8 cellular contexts compared by ENCODE assay signal in genomic region chr9:132768932-132769894, GRCh38.
DNase-seq lines count a peak whose midpoint lies in the region; ATAC-seq and TF ChIP-seq lines count a peak whose summit lies in the region.

No MANE protein-coding gene starts in this region.

- peak overlapping the region; percentile 98 for H3K27ac Mint-ChIP-seq in activated CD8-positive, alpha-beta T cell treated with anti-CD3 and anti-CD28 coated beads, Interleukin-2, amount 10 ng/mL, durations not matched to agents 7 days and 5 days
- peak overlapping the region; percentile 79 for H3K27ac Mint-ChIP-seq in endodermal cell

- peak overlapping the region; percentile 98 for H3K4me3 Mint-ChIP-seq in activated CD8-positive, alpha-beta T cell treated with anti-CD3 and anti-CD28 coated beads, Interleukin-2, amount 10 ng/mL, durations not matched to agents 7 days and 5 days
- peak overlapping the region; percentile 79 for H3K4me3 Mint-ChIP-seq in endodermal cell

- DNase-seq in NCI-H524 (lab: John Stamatoyannopoulos, UW), result peak; percentile 60 to 73
- DNase-seq in activated CD8-positive, alpha-beta T cell treated with anti-CD3 and anti-CD28 coated beads, Interleukin-2, amount 10 ng/mL, durations not matched to agents 7 days and 5 days, result peak; percentile 81
- peak; percentile 91 for DNase-seq in endodermal cell
- peak; percentile 2 for DNase-seq in midbrain (lab: John Stamatoyannopoulos, UW)
- DNase-seq in stimulated activated CD8-positive, alpha-beta memory T cell treated with anti-CD3 and anti-CD28 coated beads, Interleukin-4, amount 100 ng/mL, for 48 hours, result peak; percentile 74
- DNase-seq in cortex of kidney (lab: John Stamatoyannopoulos, UW), result no peak

- peaks cover 28% of the 10 kb centered on the region for H3K27me3 ChIP-seq in endodermal cell (ENCODE audit: control insufficient read depth, insufficient read depth, low read length, poor library complexity, severe bottlenecking)

- no peak overlapping the region for H3K27ac ChIP-seq in endodermal cell (ENCODE audit: low read depth, low read length)

- peaks cover 15% of the 10 kb centered on the region for H3K36me3 Mint-ChIP-seq in activated CD8-positive, alpha-beta T cell treated with anti-CD3 and anti-CD28 coated beads, Interleukin-2, amount 10 ng/mL, durations not matched to agents 7 days and 5 days (ENCODE audit: low read depth)
- H3K36me3 Mint-ChIP-seq in endodermal cell (ENCODE audit: low read depth), result peaks cover 4% of the 10 kb centered on the region

- no peaks in the 10 kb centered on the region for H3K36me3 ChIP-seq in endodermal cell (ENCODE audit: control insufficient read depth, insufficient read depth, low read length)

- POLR2A ChIA-PET in activated CD8-positive, alpha-beta T cell treated with anti-CD3 and anti-CD28 coated beads, Interleukin-2, amount 10 ng/mL, durations not matched to agents 7 days and 5 days (lab: Charles Lee), result interaction anchor here (0.6 to 2.6 kb wide), 11 partner anchors 8 to 283 kb away, joined by 3 to 16 read pairs (median 4); partner anchors contain the start of genes DDX31, GTF3C4 and TSC1

- H3K9me3 Mint-ChIP-seq in activated CD8-positive, alpha-beta T cell treated with anti-CD3 and anti-CD28 coated beads, Interleukin-2, amount 10 ng/mL, durations not matched to agents 7 days and 5 days (ENCODE audit: insufficient read depth), result no peaks in the 10 kb centered on the region
- peaks cover 26% of the 10 kb centered on the region for H3K9me3 Mint-ChIP-seq in endodermal cell

- H3K4me1 Mint-ChIP-seq in activated CD8-positive, alpha-beta T cell treated with anti-CD3 and anti-CD28 coated beads, Interleukin-2, amount 10 ng/mL, durations not matched to agents 7 days and 5 days (ENCODE audit: low read depth), result peaks cover 22% of the 10 kb centered on the region
- H3K4me1 Mint-ChIP-seq in endodermal cell, result peaks cover 8% of the 10 kb centered on the region

- H3K9me3 ChIP-seq in endodermal cell (ENCODE audit: control insufficient read depth, low read length), result no peaks in the 10 kb centered on the region

- TF ChIP-seq CTCF in GM12874 (IDR thresholded peaks at IDR 0.05; ENCODE audit: insufficient read depth, low read depth, low read length) (peak; percentile 59; the same call in 1 of the 2 replicates), endodermal cell (conservative IDR thresholded peaks at IDR 0.05) (peak; percentile 65)

- peak; percentile 63 for ATAC-seq in HG02938 (IDR thresholded peaks at IDR 0.05; ENCODE audit: unreplicated experiment)
- ATAC-seq in activated CD8-positive, alpha-beta T cell treated with anti-CD3 and anti-CD28 coated beads, Interleukin-2, amount 10 ng/mL, durations not matched to agents 7 days and 5 days, result peak; percentile 72

- CTCF ChIA-PET in activated CD8-positive, alpha-beta T cell treated with anti-CD3 and anti-CD28 coated beads, Interleukin-2, amount 10 ng/mL, durations not matched to agents 7 days and 5 days (lab: Charles Lee), result interaction anchor here (0.6 to 3.1 kb wide), 21 partner anchors 9 to 262 kb away, joined by 3 to 18 read pairs (median 4); partner anchors contain the start of genes DDX31, GTF3C4 and GTF3C5

- 3 to 7% methylated on average over 17 to 25 of the region's 25 CpGs for WGBS in endodermal cell (ENCODE audit: insufficient coverage in 1 of 2, insufficient read length in 1 of 2), 2 experiments

- H3K4me1 ChIP-seq in endodermal cell (ENCODE audit: control insufficient read depth, insufficient read depth, low read length), result no peaks in the 10 kb centered on the region

- peaks cover 14% of the 10 kb centered on the region for H3K27me3 Mint-ChIP-seq in activated CD8-positive, alpha-beta T cell treated with anti-CD3 and anti-CD28 coated beads, Interleukin-2, amount 10 ng/mL, durations not matched to agents 7 days and 5 days (ENCODE audit: low read depth)
- peaks cover 48% of the 10 kb centered on the region for H3K27me3 Mint-ChIP-seq in endodermal cell (ENCODE audit: insufficient read depth)

- peak overlapping the region; percentile 52 for H3K9ac ChIP-seq in endodermal cell (ENCODE audit: extremely low read depth, low read length, poor library complexity, severe bottlenecking)

- H3K4me3 ChIP-seq in endodermal cell (ENCODE audit: low read length), result peak overlapping the region; percentile 85
